In genomic region chr1:112625696-112626095, GRCh38 we compare ENCODE assay signal across 12 cellular contexts. TPM values are rescaled to one million over a fixed set of nuclear protein-coding genes. Genes with fewer than 3 reads are reported as not detected.
DNase-seq lines count a peak whose midpoint lies in the region; ATAC-seq and TF ChIP-seq lines count a peak whose summit lies in the region.
"Had no signal": no experiment of that assay in that cellular context is flagged by ENCODE, and none has a peak within 500 bp of the region (broad histone marks: within the 10 kb centered on the region; RNA-seq: fewer than 3 reads in every experiment).

No MANE protein-coding gene starts in this region.

- H3K27me3 ChIP-seq in heart right ventricle (no peaks in the 10 kb centered on the region), osteoblast (ENCODE audit: insufficient read depth, low read length) (no peaks in the 10 kb centered on the region)
- H3K27me3 ChIP-seq: tibial nerve had no signal

- peak overlapping the region; percentile 8 for H3K27ac Mint-ChIP-seq in activated CD8-positive, alpha-beta memory T cell treated with anti-CD3 and anti-CD28 coated beads, Interleukin-2, amount 10 ng/mL, durations not matched to agents 7 days and 5 days
- H3K27ac Mint-ChIP-seq in activated CD8-positive, alpha-beta T cell treated with anti-CD3 and anti-CD28 coated beads for 36 hours: peak overlapping the region; percentile 80
- H3K27ac Mint-ChIP-seq: mesothelial cell of epicardium, T-cell had no signal

- ATAC-seq in activated CD8-positive, alpha-beta memory T cell treated with anti-CD3 and anti-CD28 coated beads, Interleukin-2, amount 10 ng/mL, durations not matched to agents 7 days and 5 days: no peak
- ATAC-seq in activated CD8-positive, alpha-beta T cell treated with anti-CD3 and anti-CD28 coated beads for 36 hours: no peak
- ATAC-seq in heart right ventricle: peak in 6 of 8 donors; percentile 28 to 74 (median 55)
- ATAC-seq: T-cell had no signal

- peaks cover 98% of the 10 kb centered on the region for H3K79me2 ChIP-seq in osteoblast (ENCODE audit: insufficient read depth, low read length)

- no peak overlapping the region for H3K4me3 Mint-ChIP-seq in activated CD8-positive, alpha-beta memory T cell treated with anti-CD3 and anti-CD28 coated beads, Interleukin-2, amount 10 ng/mL, durations not matched to agents 7 days and 5 days
- H3K4me3 Mint-ChIP-seq in activated CD8-positive, alpha-beta T cell treated with anti-CD3 and anti-CD28 coated beads for 36 hours: no peak overlapping the region
- H3K4me3 Mint-ChIP-seq: mesothelial cell of epicardium had no signal

- peaks cover 62% of the 10 kb centered on the region for H3K36me3 Mint-ChIP-seq in activated CD8-positive, alpha-beta memory T cell treated with anti-CD3 and anti-CD28 coated beads, Interleukin-2, amount 10 ng/mL, durations not matched to agents 7 days and 5 days
- peaks cover 74% of the 10 kb centered on the region for H3K36me3 Mint-ChIP-seq in activated CD8-positive, alpha-beta T cell treated with anti-CD3 and anti-CD28 coated beads for 36 hours (ENCODE audit: low read depth)

- H3K4me3 ChIP-seq in heart right ventricle: no peak overlapping the region
- H3K4me3 ChIP-seq in osteoblast (ENCODE audit: insufficient read depth, low read length): no peak overlapping the region
- no peak overlapping the region for H3K4me3 ChIP-seq in coronary artery
- H3K4me3 ChIP-seq: HAP-1, tibial nerve had no signal

- H3K27me3 Mint-ChIP-seq in activated CD8-positive, alpha-beta memory T cell treated with anti-CD3 and anti-CD28 coated beads, Interleukin-2, amount 10 ng/mL, durations not matched to agents 7 days and 5 days: no peaks in the 10 kb centered on the region
- no peaks in the 10 kb centered on the region for H3K27me3 Mint-ChIP-seq in activated CD8-positive, alpha-beta T cell treated with anti-CD3 and anti-CD28 coated beads for 36 hours
- H3K27me3 Mint-ChIP-seq: T-cell had no signal

- no peak overlapping the region for H2AFZ ChIP-seq in osteoblast (ENCODE audit: low read length)

- H3K4me1 Mint-ChIP-seq in activated CD8-positive, alpha-beta memory T cell treated with anti-CD3 and anti-CD28 coated beads, Interleukin-2, amount 10 ng/mL, durations not matched to agents 7 days and 5 days: peaks cover 62% of the 10 kb centered on the region
- H3K4me1 Mint-ChIP-seq in activated CD8-positive, alpha-beta T cell treated with anti-CD3 and anti-CD28 coated beads for 36 hours (ENCODE audit: low read depth): peaks cover 73% of the 10 kb centered on the region

- H3K4me1 ChIP-seq in heart right ventricle: peaks cover 0 to 99% (median 70%) of the 10 kb centered on the region in 9 donors
- H3K4me1 ChIP-seq in osteoblast (ENCODE audit: insufficient read depth, low read length): peaks cover 31% of the 10 kb centered on the region

- CTCF ChIA-PET in activated CD8-positive, alpha-beta memory T cell treated with anti-CD3 and anti-CD28 coated beads, Interleukin-2, amount 10 ng/mL, durations not matched to agents 7 days and 5 days (lab: Charles Lee): interaction anchor here (0.6 kb wide), 1 partner anchor 10 kb away, joined by 3 read pairs; no protein-coding TSS in a partner anchor
- CTCF ChIA-PET in activated CD8-positive, alpha-beta T cell treated with anti-CD3 and anti-CD28 coated beads for 36 hours (lab: Charles Lee): interaction anchor here (0.8 to 1.0 kb wide), 2 partner anchors 50 to 70 kb away, joined by 3 read pairs; no protein-coding TSS in a partner anchor

- H3K36me3 ChIP-seq in heart right ventricle: peaks cover 0 to 54% (median 0%) of the 10 kb centered on the region in 9 donors
- H3K36me3 ChIP-seq in osteoblast (ENCODE audit: insufficient read depth, low read length): peaks cover 12% of the 10 kb centered on the region

- no peaks in the 10 kb centered on the region for H3K9me3 Mint-ChIP-seq in activated CD8-positive, alpha-beta memory T cell treated with anti-CD3 and anti-CD28 coated beads, Interleukin-2, amount 10 ng/mL, durations not matched to agents 7 days and 5 days (ENCODE audit: low read depth)
- no peaks in the 10 kb centered on the region for H3K9me3 Mint-ChIP-seq in activated CD8-positive, alpha-beta T cell treated with anti-CD3 and anti-CD28 coated beads for 36 hours
- H3K9me3 Mint-ChIP-seq: mesothelial cell of epicardium, T-cell had no signal

- no peak for DNase-seq in activated CD8-positive, alpha-beta memory T cell treated with anti-CD3 and anti-CD28 coated beads, Interleukin-2, amount 10 ng/mL, durations not matched to agents 7 days and 5 days
- DNase-seq in activated CD8-positive, alpha-beta memory T cell treated with anti-CD3 and anti-CD28 coated beads, Interleukin-2, amount 50 U/mL, for 4 hours: no peak
- DNase-seq in activated CD8-positive, alpha-beta T cell treated with anti-CD3 and anti-CD28 coated beads for 36 hours: no peak
- DNase-seq in heart right ventricle (peak in 1 of 2 donors; percentile 37), superior temporal gyrus (ENCODE audit: extremely low spot score) (peak; percentile 48), osteoblast (ENCODE audit: insufficient read length, low spot score, missing footprints) (no peak), coronary artery (ENCODE audit: low spot score) (no peak)
- DNase-seq in stimulated activated naive CD4-positive, alpha-beta T cell (lab: John Stamatoyannopoulos, UW): no peak
- DNase-seq: T-cell had no signal

- POLR2A ChIA-PET in activated CD8-positive, alpha-beta T cell treated with anti-CD3 and anti-CD28 coated beads for 36 hours (lab: Charles Lee): interaction anchor here (1.3 to 1.4 kb wide), 2 partner anchors 18 to 47 kb away, joined by 3 read pairs; no protein-coding TSS in a partner anchor

- peak overlapping the region in 1 of 10 donors; percentile 19 for H3K27ac ChIP-seq in heart right ventricle
- no peak overlapping the region for H3K27ac ChIP-seq in osteoblast (ENCODE audit: low read depth, low read length)
- no peak overlapping the region for H3K27ac ChIP-seq in coronary artery

- intact Hi-C loops in activated CD8-positive, alpha-beta T cell treated with anti-CD3 and anti-CD28 coated beads for 36 hours (cut with micrococcal nuclease): no loop called here
- intact Hi-C loops in heart right ventricle (cut with DNase I): loop anchor here in 6 of 10 donors (5.0 to 10.0 kb wide), 3 partner anchors 47 to 79 kb away; partner anchors contain the start of genes MOV10 (in 5 of the 6) and RHOC (in 1 of the 6)

- peaks cover 59% of the 10 kb centered on the region for H4K20me1 ChIP-seq in osteoblast (ENCODE audit: insufficient read depth, low read length)

- WGBS in heart right ventricle, 2 donors: 88 to 89% methylated on average over 2 of the region's 2 CpGs

- no peaks in the 10 kb centered on the region for H3K9me3 ChIP-seq in heart right ventricle
- no peaks in the 10 kb centered on the region for H3K9me3 ChIP-seq in osteoblast (ENCODE audit: low read depth, low read length)
- H3K9me3 ChIP-seq: HAP-1, tibial nerve had no signal

- no peak for TF ChIP-seq CTCF in activated CD8-positive, alpha-beta T cell treated with anti-CD3 and anti-CD28 coated beads for 36 hours (IDR thresholded peaks at IDR 0.05)
- no peak for TF ChIP-seq CTCF in heart right ventricle (IDR thresholded peaks at IDR 0.05)
- TF ChIP-seq CTCF in osteoblast (IDR thresholded peaks at IDR 0.05; ENCODE audit: extremely low read depth, low read depth, low read length): no peak
- no peak for TF ChIP-seq CTCF in coronary artery (IDR thresholded peaks at IDR 0.05)

- H3K4me2 ChIP-seq in osteoblast (ENCODE audit: insufficient read depth, low read length): no peak overlapping the region

RNA-seq across cellular contexts. Expression of gene CAPZA1, which starts 6.1 kb away (rescaled TPM):
- 100 to 1,000 TPM; 293 to 301 TPM for total RNA-seq in activated CD8-positive, alpha-beta memory T cell treated with anti-CD3 and anti-CD28 coated beads, Interleukin-2, amount 10 ng/mL, durations not matched to agents 7 days and 5 days
- 100 to 1,000 TPM; 220 to 230 TPM for total RNA-seq in activated CD8-positive, alpha-beta T cell treated with anti-CD3 and anti-CD28 coated beads for 36 hours
- total RNA-seq in heart right ventricle: 10 to 100 TPM; 19.5 to 58.3 (median 23.2) TPM
- 10 to 100 TPM; 28.0 to 45.4 TPM for polyA plus RNA-seq in heart right ventricle
- 159 and 180 TPM in 2 replicates for total RNA-seq in osteoblast

RNA-seq across cellular contexts. Expression of gene ST7L, which starts 6.8 kb away (rescaled TPM):
- 10 to 100 TPM; 13.2 to 18.9 TPM for total RNA-seq in activated CD8-positive, alpha-beta memory T cell treated with anti-CD3 and anti-CD28 coated beads, Interleukin-2, amount 10 ng/mL, durations not matched to agents 7 days and 5 days
- 10 to 100 TPM; 11.9 to 12.2 TPM for total RNA-seq in activated CD8-positive, alpha-beta T cell treated with anti-CD3 and anti-CD28 coated beads for 36 hours
- 10 to 100 TPM; 12.4 to 22.2 (median 14.0) TPM for total RNA-seq in heart right ventricle
- polyA plus RNA-seq in heart right ventricle: 10 to 100 TPM in 1 of 2 donors, 1 to 10 TPM in 1; 9.2 to 11.3 TPM
- total RNA-seq in osteoblast: 18.5 and 26.8 TPM in 2 replicates

RNA-seq across cellular contexts. Expression of gene MOV10, which starts 48.8 kb away (rescaled TPM):
- total RNA-seq in activated CD8-positive, alpha-beta memory T cell treated with anti-CD3 and anti-CD28 coated beads, Interleukin-2, amount 10 ng/mL, durations not matched to agents 7 days and 5 days: 100 to 1,000 TPM; 112 to 171 TPM
- total RNA-seq in activated CD8-positive, alpha-beta T cell treated with anti-CD3 and anti-CD28 coated beads for 36 hours: 10 to 100 TPM; 77.2 to 78.5 TPM
- total RNA-seq in heart right ventricle: 10 to 100 TPM in 8 of 10 donors, 1 to 10 TPM in 2; 6.3 to 25.8 (median 13.9) TPM
- 10 to 100 TPM; 17.8 to 69.4 TPM for polyA plus RNA-seq in heart right ventricle
- total RNA-seq in osteoblast: 35.1 and 38.7 TPM in 2 replicates

Comparison
In these comparisons a context has a peak if more than half of its experiments do, and no peak if none do; other contexts are left out.
1. ATAC-seq: peak in heart right ventricle (6 of 8); none in activated CD8-positive, alpha-beta memory T cell treated with anti-CD3 and anti-CD28 coated beads, Interleukin-2, amount 10 ng/mL, durations not matched to agents 7 days and 5 days (single experiment) and activated CD8-positive, alpha-beta T cell treated with anti-CD3 and anti-CD28 coated beads for 36 hours (single experiment).